Comparison of ENCODE assay signal across 8 cellular contexts in the genomic region with DNA sequence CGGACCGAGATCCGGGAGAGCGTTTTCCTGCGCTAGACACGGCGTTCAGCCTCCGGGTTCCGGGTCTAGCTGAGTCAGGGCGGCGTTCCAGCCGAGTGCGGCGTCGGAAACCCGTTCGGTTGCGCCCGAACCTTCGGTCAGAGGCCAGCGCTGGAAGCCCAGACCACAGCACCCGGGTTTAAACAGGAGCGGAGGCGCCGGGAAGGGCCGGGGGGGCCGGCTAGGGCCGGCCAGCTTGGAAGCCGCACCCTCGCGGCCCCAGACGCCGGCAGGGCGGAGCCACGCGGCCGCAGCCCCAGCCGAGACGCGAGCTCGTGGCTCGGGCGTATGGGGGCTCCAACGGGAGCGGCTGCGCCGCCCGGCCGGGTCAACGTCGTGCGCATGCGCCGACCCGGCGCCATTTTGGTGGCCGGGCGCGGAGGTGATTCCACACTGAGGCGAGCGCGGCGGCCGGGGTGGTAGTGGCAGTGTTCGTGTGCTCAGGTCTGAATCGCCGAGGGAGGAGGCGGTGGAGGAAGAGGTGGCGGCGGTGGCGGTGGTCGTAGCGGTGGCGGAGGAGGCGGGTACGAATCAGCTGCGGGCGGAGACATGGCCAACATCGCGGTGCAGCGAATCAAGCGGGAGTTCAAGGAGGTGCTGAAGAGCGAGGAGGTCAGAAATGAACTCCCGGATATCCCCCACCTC. TPM values are rescaled to one million over a fixed set of nuclear protein-coding genes. Genes with fewer than 3 reads are reported as not detected.
A peak's percentile ranks its signal among the peaks of the same experiment; 100 is the strongest.
DNase-seq lines count a peak whose midpoint lies in the region; FAIRE-seq and TF ChIP-seq lines count a peak whose summit lies in the region.

A gene with protein sequence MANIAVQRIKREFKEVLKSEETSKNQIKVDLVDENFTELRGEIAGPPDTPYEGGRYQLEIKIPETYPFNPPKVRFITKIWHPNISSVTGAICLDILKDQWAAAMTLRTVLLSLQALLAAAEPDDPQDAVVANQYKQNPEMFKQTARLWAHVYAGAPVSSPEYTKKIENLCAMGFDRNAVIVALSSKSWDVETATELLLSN (plus strand): TSS at position 397 of the 684 bp plus-strand sequence. CDS start 192 bp downstream, at position 589.

- H3K4me3 ChIP-seq in HAP-1: peak within 1 kb of the TSS; percentile 98
- H3K4me3 ChIP-seq in MM.1S (ENCODE audit: low read length): peak within 1 kb of the TSS; percentile 93
- peak within 1 kb of the TSS; percentile 92 to 94 for H3K4me3 ChIP-seq in neutrophil (ENCODE audit: low read depth in 1 of 2, low read length in 1 of 2)

- peak; percentile 83 for DNase-seq in G401 (ENCODE audit: low spot score)
- DNase-seq in HAP-1 (ENCODE audit: low spot score in 2 of 2): peak; percentile 79 to 90
- peak; percentile 93 for DNase-seq in MM.1S
- peak; percentile 86 for DNase-seq in SK-MEL-5 (ENCODE audit: low read depth, low spot score)
- DNase-seq in activated naive CD4-positive, alpha-beta T cell treated with Interleukin-2 at 50 U/mL for 16 hours: peak; percentile 90
- peak; percentile 83 to 87 for DNase-seq in frontal cortex (ENCODE audit: low spot score in 2 of 2)
- peak in 48 of 49 donors; percentile 11 to 93 (median 76) for DNase-seq in substantia nigra (lab: John Stamatoyannopoulos, UW)

- peak within 1 kb of the TSS; percentile 48; the same call in 1 of the 2 replicates for H3K27ac ChIP-seq in MM.1S (ENCODE audit: low read length)
- peak within 1 kb of the TSS; percentile 94 for H3K27ac ChIP-seq in neutrophil
- peak within 1 kb of the TSS; percentile 87 for H3K27ac ChIP-seq in substantia nigra (ENCODE audit: low read depth, low read length, poor library complexity, severe bottlenecking)

- no peaks in the 10 kb centered on the region for H3K9me2 ChIP-seq in MM.1S (replicated peaks; ENCODE audit: insufficient read depth, low read length)

- no peaks in the 10 kb centered on the region for H3K27me3 ChIP-seq in HAP-1 (ENCODE audit: low read depth)
- no peaks in the 10 kb centered on the region for H3K27me3 ChIP-seq in MM.1S (replicated peaks; ENCODE audit: insufficient read depth, low read length)
- H3K27me3 ChIP-seq in neutrophil: no peaks in the 10 kb centered on the region

- peaks cover 3% of the 10 kb centered on the region; the same call in 1 of the 2 replicates for H3F3A ChIP-seq in MM.1S (ENCODE audit: insufficient read depth, low read length)

- no peak for FAIRE-seq in frontal cortex (lab: Jason Lieb, UNC)

- H3K79me2 ChIP-seq in MM.1S (ENCODE audit: low read length): peaks cover 50% of the 10 kb centered on the region

- peaks cover 13% of the 10 kb centered on the region for H3K36me3 ChIP-seq in HAP-1 (replicated peaks)
- no peaks in the 10 kb centered on the region for H3K36me3 ChIP-seq in MM.1S (replicated peaks; ENCODE audit: insufficient read depth, low read length)
- H3K36me3 ChIP-seq in neutrophil: no peaks in the 10 kb centered on the region

- H3K9me3 ChIP-seq in HAP-1 (no peaks in the 10 kb centered on the region), MM.1S (replicated peaks; ENCODE audit: insufficient read depth, low read length) (no peaks in the 10 kb centered on the region), neutrophil (no peaks in the 10 kb centered on the region)

- peak within 1 kb of the TSS; percentile 80 for H3K4me2 ChIP-seq in MM.1S (ENCODE audit: low read depth, low read length)

- no peak for TF ChIP-seq CTCF in MM.1S (IDR thresholded peaks at IDR 0.05; ENCODE audit: low read length)
- TF ChIP-seq CTCF in neutrophil (IDR thresholded peaks at IDR 0.05): peak; percentile 35

- in situ Hi-C loops in G401 (cut with HindIII; ENCODE audit: low sequenced_read_pairs): no loop called here
- in situ Hi-C loops in HAP-1 (cut with MboI; ENCODE audit: low sequenced_read_pairs): no loop called here
- in situ Hi-C loops in SK-MEL-5 (cut with HindIII; ENCODE audit: low pct_unique_long_range_greater_than_20kb, low sequenced_read_pairs): no loop called here

- H3K4me1 ChIP-seq in HAP-1: peaks cover 9% of the 10 kb centered on the region
- peaks cover 15% of the 10 kb centered on the region for H3K4me1 ChIP-seq in MM.1S (ENCODE audit: low read length)
- peaks cover 30 to 34% of the 10 kb centered on the region in 2 experiments for H3K4me1 ChIP-seq in neutrophil (ENCODE audit: control insufficient read depth in 1 of 2, insufficient read depth in 1 of 2, low read depth in 1 of 2, low read length in 1 of 2)

- H3K9ac ChIP-seq in MM.1S (ENCODE audit: low read length): peak within 1 kb of the TSS; percentile 86

- H4K20me1 ChIP-seq in MM.1S (ENCODE audit: insufficient read depth, low read length): no peaks in the 10 kb centered on the region

- peak within 1 kb of the TSS; percentile 86 for H2AFZ ChIP-seq in MM.1S (ENCODE audit: low read length)

RNA-seq across cellular contexts. Expression of the gene that starts here (rescaled TPM):
- total RNA-seq in G401 (2014; rRNA removed; shearing (Covaris generic)): 15.5 and 32.4 TPM in 2 replicates
- 17.9 and 29.2 TPM in 2 replicates for total RNA-seq in SK-MEL-5 (2014; rRNA removed; shearing (Covaris generic))
- polyA plus RNA-seq in SK-MEL-5 (2015; cell fraction: cytosol; rRNA removed): 44.4 and 65.7 TPM in 2 replicates
- 12.4 and 18.0 TPM in 2 replicates for polyA plus RNA-seq in SK-MEL-5 (2015; cell fraction: nucleus; rRNA removed)
- 93.8 TPM for total RNA-seq in frontal cortex

Comparison
In these comparisons a context has a peak if more than half of its experiments do, and no peak if none do; other contexts are left out.
1. Peak in every context shown above with its lines: DNase-seq, H3K4me3 ChIP-seq and H3K27ac ChIP-seq.